Comparison of ENCODE assay signal across 12 cellular contexts in genomic region chr7:44063894-44064651, GRCh38. TPM values are rescaled to one million over a fixed set of nuclear protein-coding genes. Genes with fewer than 3 reads are reported as not detected.
DNase-seq lines count a peak whose midpoint lies in the region; ATAC-seq and TF ChIP-seq lines count a peak whose summit lies in the region.
"Had no signal": no experiment of that assay in that cellular context is flagged by ENCODE, and none has a peak within 500 bp of the region (broad histone marks: within the 10 kb centered on the region; RNA-seq: fewer than 3 reads in every experiment).

No MANE protein-coding gene starts in this region.

- H3K27me3 Mint-ChIP-seq in T-helper 17 cell, result no peaks in the 10 kb centered on the region

- H3K27ac Mint-ChIP-seq in T-helper 17 cell, result no peak overlapping the region
- H3K27ac Mint-ChIP-seq: activated naive CD4-positive, alpha-beta T cell treated with anti-CD3 and anti-CD28 coated beads, Interleukin-2, amount 10 ng/mL, durations not matched to agents 7 days and 5 days had no signal

- H3K27me3 ChIP-seq in SK-N-SH (ENCODE audit: insufficient read depth), result no peaks in the 10 kb centered on the region
- peaks cover 6% of the 10 kb centered on the region for H3K27me3 ChIP-seq in iPS-15b (ENCODE audit: control insufficient read depth, insufficient read depth, low read length)
- H3K27me3 ChIP-seq in skeletal muscle tissue (ENCODE audit: control insufficient read depth in 3 of 3, insufficient read depth in 3 of 3, low read length in 3 of 3), result no peaks in the 10 kb centered on the region

- H2AFZ ChIP-seq in SK-N-SH (ENCODE audit: low read depth), result no peak overlapping the region

- peaks cover 4 to 43% of the 10 kb centered on the region in 2 experiments; a peak in 3 of 4 replicates for H3K4me1 ChIP-seq in SK-N-SH (ENCODE audit: control insufficient read depth in 1 of 2, insufficient read depth in 2 of 2, low read depth in 1 of 2, low read length in 1 of 2)
- peaks cover 17% of the 10 kb centered on the region for H3K4me1 ChIP-seq in iPS-15b (ENCODE audit: control insufficient read depth, insufficient read depth, low read length)
- peaks cover 55 to 87% (median 82%) of the 10 kb centered on the region in 3 donors for H3K4me1 ChIP-seq in skeletal muscle tissue (ENCODE audit: control insufficient read depth in 3 of 3, insufficient read depth in 3 of 3, low read length in 3 of 3)

- ATAC-seq in SK-N-SH treated with all-trans-retinoic acid at 6 μM for 48 hours, result no peak
- ATAC-seq in T-helper 17 cell, result peak; percentile 4
- no peak for ATAC-seq in GM18867 (IDR thresholded peaks at IDR 0.05; ENCODE audit: unreplicated experiment)

- H3K9ac ChIP-seq in SK-N-SH (no peak overlapping the region), iPS-15b (ENCODE audit: low read depth, low read length) (peak overlapping the region; percentile 32), skeletal muscle tissue (ENCODE audit: low read depth in 1 of 3, low read length in 3 of 3) (peak overlapping the region; percentile 83 to 98 (median 85))

- no peak overlapping the region; a peak in 1 of 4 replicates for H3K27ac ChIP-seq in SK-N-SH (ENCODE audit: low read depth in 2 of 2, low read length in 1 of 2)
- H3K27ac ChIP-seq in skeletal muscle tissue (ENCODE audit: low read depth, low read length), result peak overlapping the region; percentile 85

- no peaks in the 10 kb centered on the region for H4K20me1 ChIP-seq in SK-N-SH (ENCODE audit: insufficient read depth)

- POLR2A ChIA-PET in SK-N-SH (lab: Yijun Ruan, JAX), result interaction anchor here (0.9 to 1.9 kb wide), 4 partner anchors 9 to 78 kb away, joined by 3 to 11 read pairs (median 6); partner anchors contain the start of gene DBNL

- no peak overlapping the region for H3K4me2 ChIP-seq in SK-N-SH

- no peak for TF ChIP-seq RAD21 in SK-N-SH (IDR thresholded peaks at IDR 0.05; ENCODE audit: low read length)

- peaks cover 2% of the 10 kb centered on the region for H3K36me3 Mint-ChIP-seq in T-helper 17 cell (ENCODE audit: low read depth)

- WGBS in SK-N-SH (ENCODE audit: low lambda C conversion rate), result 75% methylated on average over 15 of the region's 16 CpGs

- no peaks in the 10 kb centered on the region for H3K79me2 ChIP-seq in SK-N-SH (ENCODE audit: insufficient read depth)

- H3K9me3 ChIP-seq in SK-N-SH (no peaks in the 10 kb centered on the region), T-helper 17 cell (ENCODE audit: control insufficient read depth, low read length, poor library complexity, severe bottlenecking) (no peaks in the 10 kb centered on the region), iPS-15b (ENCODE audit: control insufficient read depth, insufficient read depth, low read length) (no peaks in the 10 kb centered on the region), skeletal muscle tissue (ENCODE audit: control insufficient read depth in 3 of 3, low read length in 3 of 3) (no peaks in the 10 kb centered on the region)

- H3K4me3 ChIP-seq in SK-N-SH (ENCODE audit: low read depth in 2 of 2, low read length in 1 of 2) (no peak overlapping the region), iPS-15b (ENCODE audit: low read depth, low read length) (peak overlapping the region; percentile 55), skeletal muscle tissue (ENCODE audit: low read length in 3 of 3) (peak overlapping the region; percentile 75 to 98 (median 98))

- DNase-seq in SK-N-SH (peak; percentile 45), T-helper 17 cell (no peak), NCI-H82 (lab: John Stamatoyannopoulos, UW) (no peak), activated gamma-delta T cell treated with Interleukin-2 at 50 U/mL for 16 hours (no peak)
- DNase-seq: activated naive CD4-positive, alpha-beta T cell treated with anti-CD3 and anti-CD28 coated beads, Interleukin-2, amount 10 ng/mL, durations not matched to agents 7 days and 5 days; NCI-H2171 had no signal

- H3K36me3 ChIP-seq in SK-N-SH (replicated peaks in 1 of 2; ENCODE audit: control insufficient read depth in 1 of 2, insufficient read depth in 2 of 2, low read length in 1 of 2) (peaks cover 10 to 36% of the 10 kb centered on the region in 2 experiments), iPS-15b (ENCODE audit: control insufficient read depth, insufficient read depth, low read length) (peaks cover 16% of the 10 kb centered on the region), skeletal muscle tissue (ENCODE audit: control insufficient read depth in 3 of 3, insufficient read depth in 3 of 3, low read length in 3 of 3) (peaks cover 34 to 40% (median 34%) of the 10 kb centered on the region in 3 donors)

- peak overlapping the region; percentile 19 for H3K4me3 Mint-ChIP-seq in T-helper 17 cell
- H3K4me3 Mint-ChIP-seq: activated naive CD4-positive, alpha-beta T cell treated with anti-CD3 and anti-CD28 coated beads, Interleukin-2, amount 10 ng/mL, durations not matched to agents 7 days and 5 days had no signal

- H3K4me1 Mint-ChIP-seq in T-helper 17 cell, result peaks cover 8% of the 10 kb centered on the region

- TF ChIP-seq EP300 in SK-N-SH (IDR thresholded peaks at IDR 0.05; ENCODE audit: borderline replicate concordance in 1 of 2, low read depth in 1 of 2, low read length in 1 of 2), result no peak

- CTCF ChIA-PET in SK-N-SH (lab: Yijun Ruan, JAX), result interaction anchor here (0.9 to 2.5 kb wide), 5 partner anchors 8 to 139 kb away, joined by 3 to 11 read pairs (median 6); no protein-coding TSS in a partner anchor

- no peak for TF ChIP-seq CTCF in SK-N-SH (IDR thresholded peaks at IDR 0.05)

- H3F3A ChIP-seq in SK-N-SH (replicated peaks; ENCODE audit: insufficient read depth), result peaks cover 29% of the 10 kb centered on the region

- no peaks in the 10 kb centered on the region for H3K9me2 ChIP-seq in SK-N-SH

TF ChIP-seq in SK-N-SH, 30 proteins besides CTCF, POLR2A, EP300 and RAD21 (continues in another document):
- TF ChIP-seq GATA2 (CRISPR knock-in tag; IDR thresholded peaks at IDR 0.05), result no peak
- peak; percentile 34; the same call in 1 of the 2 replicates for TF ChIP-seq POLR2AphosphoS5 (IDR thresholded peaks at IDR 0.05; ENCODE audit: low read depth, low read length)

TF ChIP-seq in SK-N-SH treated with all-trans-retinoic acid at 6 μM for 48 hours, 23 proteins besides CTCF, POLR2A, EP300 and RAD21 (continues in another document):
- TF ChIP-seq TCF4 (CRISPR knock-in tag; IDR thresholded peaks at IDR 0.05; ENCODE audit: borderline replicate concordance), result no peak
- no peak for TF ChIP-seq TSHZ2 (CRISPR knock-in tag; IDR thresholded peaks at IDR 0.05)
- TF ChIP-seq SNAI2 (CRISPR knock-in tag; IDR thresholded peaks at IDR 0.05), result no peak
- no peak for TF ChIP-seq ESRRG (CRISPR knock-in tag; IDR thresholded peaks at IDR 0.05)

RNA-seq across cellular contexts. Expression of gene PGAM2, which starts 1.3 kb away (rescaled TPM):
- 0.79 and 1.5 TPM in 2 replicates for polyA plus RNA-seq in SK-N-SH (2012; rRNA removed)
- 0.96 and 1.0 TPM in 2 replicates for polyA plus RNA-seq in SK-N-SH (2012; cell fraction: cytosol; rRNA removed)
- 1.6 and 2.5 TPM in 2 replicates for polyA plus RNA-seq in SK-N-SH (2012; cell fraction: nucleus; rRNA removed)
- total RNA-seq in T-helper 17 cell, result under 1 TPM in 1 of 2 donors, not detected in 1; 0.92 TPM
- 618 TPM for total RNA-seq in skeletal muscle tissue
- total RNA-seq: Daoy, dermis microvascular lymphatic vessel endothelial cell had no signal

RNA-seq across cellular contexts. Expression of gene POLM, which starts 18.3 kb away (rescaled TPM):
- polyA plus RNA-seq in SK-N-SH (2012; rRNA removed), result 17.4 and 23.1 TPM in 2 replicates
- polyA plus RNA-seq in SK-N-SH (2012; cell fraction: cytosol; rRNA removed), result 4.2 and 7.5 TPM in 2 replicates
- polyA plus RNA-seq in SK-N-SH (2012; cell fraction: nucleus; rRNA removed), result 117 and 123 TPM in 2 replicates
- total RNA-seq in T-helper 17 cell, result 10 to 100 TPM; 27.2 to 29.7 TPM
- 12.5 TPM for total RNA-seq in skeletal muscle tissue

RNA-seq across cellular contexts. Expression of gene DBNL, which starts 19.6 kb away (rescaled TPM):
- 230 and 244 TPM in 2 replicates for polyA plus RNA-seq in SK-N-SH (2012; rRNA removed)
- 127 and 173 TPM in 2 replicates for polyA plus RNA-seq in SK-N-SH (2012; cell fraction: cytosol; rRNA removed)
- 290 and 333 TPM in 2 replicates for polyA plus RNA-seq in SK-N-SH (2012; cell fraction: nucleus; rRNA removed)
- 100 to 1,000 TPM in 1 of 2 donors, 10 to 100 TPM in 1; 91.1 to 104 TPM for total RNA-seq in T-helper 17 cell
- 41.2 TPM for total RNA-seq in skeletal muscle tissue

RNA-seq across cellular contexts. Expression of gene AEBP1, which starts 40.1 kb away (rescaled TPM):
- 40.3 and 105 TPM in 2 replicates for polyA plus RNA-seq in SK-N-SH (2012; rRNA removed)
- polyA plus RNA-seq in SK-N-SH (2012; cell fraction: cytosol; rRNA removed), result 36.3 and 54.8 TPM in 2 replicates
- 278 and 326 TPM in 2 replicates for polyA plus RNA-seq in SK-N-SH (2012; cell fraction: nucleus; rRNA removed)
- total RNA-seq in T-helper 17 cell, result 1 to 10 TPM; 1.1 to 4.2 TPM
- 32.4 TPM for total RNA-seq in skeletal muscle tissue
- total RNA-seq: Daoy had no signal

RNA-seq across cellular contexts. Expression of gene POLD2, which starts 59.3 kb away (rescaled TPM):
- 163 and 194 TPM in 2 replicates for polyA plus RNA-seq in SK-N-SH (2012; rRNA removed)
- 97.4 and 129 TPM in 2 replicates for polyA plus RNA-seq in SK-N-SH (2012; cell fraction: cytosol; rRNA removed)
- 209 and 258 TPM in 2 replicates for polyA plus RNA-seq in SK-N-SH (2012; cell fraction: nucleus; rRNA removed)
- 10 to 100 TPM; 46.3 to 53.3 TPM for total RNA-seq in T-helper 17 cell
- total RNA-seq in skeletal muscle tissue, result 64.7 TPM

Comparison
In these comparisons a context has a peak if more than half of its experiments do, and no peak if none do; other contexts are left out.
1. H3K4me3 ChIP-seq: peak in iPS-15b (single experiment) and skeletal muscle tissue (3 of 3); none in SK-N-SH (0 of 2).
2. RNA of gene PGAM2, which starts 1.3 kb away (total RNA-seq): 618 TPM in skeletal muscle tissue (single experiment); 0.92 TPM in T-helper 17 cell; every median in the first group is over 100 times any median in the second.